In the genomic region with DNA sequence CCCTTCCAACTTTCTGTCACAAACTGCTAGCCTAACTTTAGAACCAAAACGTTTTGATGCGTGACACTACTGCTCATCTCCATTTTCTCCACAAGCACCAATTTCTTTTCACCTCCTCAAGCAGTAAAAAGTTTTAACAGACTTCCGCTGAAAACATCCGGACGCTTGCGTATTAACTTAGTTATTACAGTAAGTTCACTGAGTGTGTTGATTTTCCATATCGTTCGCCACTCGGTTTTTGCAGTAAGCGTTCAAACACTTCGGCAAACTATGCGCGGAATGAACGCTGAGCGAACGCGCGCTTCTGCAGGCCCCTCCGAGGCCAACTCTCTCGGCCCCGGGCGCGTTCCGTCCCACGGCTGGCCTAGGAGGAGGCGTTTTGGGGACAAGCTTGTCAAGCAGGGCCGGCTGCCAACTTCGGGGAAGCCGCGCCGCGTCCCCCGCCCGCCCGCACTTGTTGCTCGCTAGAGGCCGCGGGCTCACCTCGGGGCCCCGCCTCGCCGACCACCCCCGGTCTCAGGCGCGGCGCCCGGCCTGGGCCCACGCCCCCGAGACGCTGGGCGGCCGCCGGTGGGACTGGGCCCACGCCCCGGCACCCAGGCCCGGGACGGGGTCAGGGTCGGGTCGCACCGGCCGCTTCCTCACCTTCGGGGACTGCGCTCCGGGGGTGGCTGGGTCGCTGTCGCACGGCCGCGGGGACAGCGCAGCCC, we compare ENCODE assay signal across 1 cellular context.
TF ChIP-seq lines count a peak whose summit lies in the region.

No MANE protein-coding gene starts in this region.

TF ChIP-seq in HepG2, 621 proteins besides CTCF, POLR2A, EP300 and RAD21 (continued from another document and continues in another):
- TF ChIP-seq, protein P1, sequence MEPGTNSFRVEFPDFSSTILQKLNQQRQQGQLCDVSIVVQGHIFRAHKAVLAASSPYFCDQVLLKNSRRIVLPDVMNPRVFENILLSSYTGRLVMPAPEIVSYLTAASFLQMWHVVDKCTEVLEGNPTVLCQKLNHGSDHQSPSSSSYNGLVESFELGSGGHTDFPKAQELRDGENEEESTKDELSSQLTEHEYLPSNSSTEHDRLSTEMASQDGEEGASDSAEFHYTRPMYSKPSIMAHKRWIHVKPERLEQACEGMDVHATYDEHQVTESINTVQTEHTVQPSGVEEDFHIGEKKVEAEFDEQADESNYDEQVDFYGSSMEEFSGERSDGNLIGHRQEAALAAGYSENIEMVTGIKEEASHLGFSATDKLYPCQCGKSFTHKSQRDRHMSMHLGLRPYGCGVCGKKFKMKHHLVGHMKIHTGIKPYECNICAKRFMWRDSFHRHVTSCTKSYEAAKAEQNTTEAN (CRISPR knock-in tag; conservative IDR thresholded peaks at IDR 0.05): no peak
- TF ChIP-seq POGZ (CRISPR knock-in tag; IDR thresholded peaks at IDR 0.05) (peak; percentile 32; the same call in 1 of the 2 replicates), FIP1L1 (IDR thresholded peaks at IDR 0.05; ENCODE audit: borderline replicate concordance, insufficient read depth, low read depth, low read length) (no peak), RCOR2 (CRISPR knock-in tag; IDR thresholded peaks at IDR 0.05) (no peak), ZNF460 (CRISPR knock-in tag; IDR thresholded peaks at IDR 0.05; ENCODE audit: borderline replicate concordance) (no peak), U2AF2 (IDR thresholded peaks at IDR 0.05; ENCODE audit: low read depth, low read length) (no peak), MEF2D (CRISPR knock-in tag; IDR thresholded peaks at IDR 0.05) (no peak), IKZF4 (CRISPR knock-in tag; IDR thresholded peaks at IDR 0.05; ENCODE audit: borderline replicate concordance, low read depth, not compliant biosample characterization) (no peak), ZNF615 (CRISPR knock-in tag; IDR thresholded peaks at IDR 0.05; ENCODE audit: borderline replicate concordance) (no peak), JUND (CRISPR knock-in tag; IDR thresholded peaks at IDR 0.05) (no peak), SRF (IDR thresholded peaks at IDR 0.05; ENCODE audit: low read depth, low read length) (no peak), FOXO1 (CRISPR knock-in tag; IDR thresholded peaks at IDR 0.05) (no peak), ZNF317 (CRISPR knock-in tag; IDR thresholded peaks at IDR 0.05) (0 out of 2 replicates have a peak, but pooled peaks have one; percentile 43), ZFP36L2 (CRISPR knock-in tag; IDR thresholded peaks at IDR 0.05) (no peak), ZBTB1 (CRISPR knock-in tag; IDR thresholded peaks at IDR 0.05; ENCODE audit: borderline replicate concordance) (no peak), ASH2L (IDR thresholded peaks at IDR 0.05; ENCODE audit: insufficient read length, low read depth, low read length) (peak; percentile 53), HCFC1 (IDR thresholded peaks at IDR 0.05; ENCODE audit: low read depth, low read length) (no peak), ZNF549 (CRISPR knock-in tag; IDR thresholded peaks at IDR 0.05) (no peak), NCOA1 (CRISPR knock-in tag; IDR thresholded peaks at IDR 0.05) (no peak), NCOA2 (CRISPR knock-in tag; IDR thresholded peaks at IDR 0.05) (no peak), TP53 (CRISPR knock-in tag; conservative IDR thresholded peaks at IDR 0.05) (no peak), ZFP62 (CRISPR knock-in tag; IDR thresholded peaks at IDR 0.05) (no peak)
- TF ChIP-seq, protein P2, sequence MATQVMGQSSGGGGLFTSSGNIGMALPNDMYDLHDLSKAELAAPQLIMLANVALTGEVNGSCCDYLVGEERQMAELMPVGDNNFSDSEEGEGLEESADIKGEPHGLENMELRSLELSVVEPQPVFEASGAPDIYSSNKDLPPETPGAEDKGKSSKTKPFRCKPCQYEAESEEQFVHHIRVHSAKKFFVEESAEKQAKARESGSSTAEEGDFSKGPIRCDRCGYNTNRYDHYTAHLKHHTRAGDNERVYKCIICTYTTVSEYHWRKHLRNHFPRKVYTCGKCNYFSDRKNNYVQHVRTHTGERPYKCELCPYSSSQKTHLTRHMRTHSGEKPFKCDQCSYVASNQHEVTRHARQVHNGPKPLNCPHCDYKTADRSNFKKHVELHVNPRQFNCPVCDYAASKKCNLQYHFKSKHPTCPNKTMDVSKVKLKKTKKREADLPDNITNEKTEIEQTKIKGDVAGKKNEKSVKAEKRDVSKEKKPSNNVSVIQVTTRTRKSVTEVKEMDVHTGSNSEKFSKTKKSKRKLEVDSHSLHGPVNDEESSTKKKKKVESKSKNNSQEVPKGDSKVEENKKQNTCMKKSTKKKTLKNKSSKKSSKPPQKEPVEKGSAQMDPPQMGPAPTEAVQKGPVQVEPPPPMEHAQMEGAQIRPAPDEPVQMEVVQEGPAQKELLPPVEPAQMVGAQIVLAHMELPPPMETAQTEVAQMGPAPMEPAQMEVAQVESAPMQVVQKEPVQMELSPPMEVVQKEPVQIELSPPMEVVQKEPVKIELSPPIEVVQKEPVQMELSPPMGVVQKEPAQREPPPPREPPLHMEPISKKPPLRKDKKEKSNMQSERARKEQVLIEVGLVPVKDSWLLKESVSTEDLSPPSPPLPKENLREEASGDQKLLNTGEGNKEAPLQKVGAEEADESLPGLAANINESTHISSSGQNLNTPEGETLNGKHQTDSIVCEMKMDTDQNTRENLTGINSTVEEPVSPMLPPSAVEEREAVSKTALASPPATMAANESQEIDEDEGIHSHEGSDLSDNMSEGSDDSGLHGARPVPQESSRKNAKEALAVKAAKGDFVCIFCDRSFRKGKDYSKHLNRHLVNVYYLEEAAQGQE (IDR thresholded peaks at IDR 0.05; ENCODE audit: borderline replicate concordance in 1 of 2, low read depth in 1 of 2, low read length in 2 of 2): no peak
- TF ChIP-seq, protein P3, sequence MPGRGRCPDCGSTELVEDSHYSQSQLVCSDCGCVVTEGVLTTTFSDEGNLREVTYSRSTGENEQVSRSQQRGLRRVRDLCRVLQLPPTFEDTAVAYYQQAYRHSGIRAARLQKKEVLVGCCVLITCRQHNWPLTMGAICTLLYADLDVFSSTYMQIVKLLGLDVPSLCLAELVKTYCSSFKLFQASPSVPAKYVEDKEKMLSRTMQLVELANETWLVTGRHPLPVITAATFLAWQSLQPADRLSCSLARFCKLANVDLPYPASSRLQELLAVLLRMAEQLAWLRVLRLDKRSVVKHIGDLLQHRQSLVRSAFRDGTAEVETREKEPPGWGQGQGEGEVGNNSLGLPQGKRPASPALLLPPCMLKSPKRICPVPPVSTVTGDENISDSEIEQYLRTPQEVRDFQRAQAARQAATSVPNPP (CRISPR knock-in tag; IDR thresholded peaks at IDR 0.05): no peak
- TF ChIP-seq, protein P4, sequence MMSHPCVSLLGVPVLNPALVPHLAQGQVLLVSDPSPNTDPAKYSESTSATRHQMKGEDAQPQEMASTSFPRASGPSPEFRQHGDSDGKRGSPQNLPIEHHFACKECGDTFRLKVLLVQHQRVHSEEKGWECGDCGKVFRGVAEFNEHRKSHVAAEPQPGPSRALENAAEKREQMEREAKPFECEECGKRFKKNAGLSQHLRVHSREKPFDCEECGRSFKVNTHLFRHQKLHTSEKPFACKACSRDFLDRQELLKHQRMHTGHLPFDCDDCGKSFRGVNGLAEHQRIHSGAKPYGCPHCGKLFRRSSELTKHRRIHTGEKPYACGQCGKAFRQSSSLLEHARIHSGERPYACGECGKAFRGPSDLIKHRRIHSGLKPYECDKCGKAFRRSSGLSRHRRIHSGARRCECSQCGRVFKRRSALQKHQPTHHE (CRISPR knock-in tag; IDR thresholded peaks at IDR 0.05; ENCODE audit: borderline replicate concordance): no peak
- TF ChIP-seq, protein P5, sequence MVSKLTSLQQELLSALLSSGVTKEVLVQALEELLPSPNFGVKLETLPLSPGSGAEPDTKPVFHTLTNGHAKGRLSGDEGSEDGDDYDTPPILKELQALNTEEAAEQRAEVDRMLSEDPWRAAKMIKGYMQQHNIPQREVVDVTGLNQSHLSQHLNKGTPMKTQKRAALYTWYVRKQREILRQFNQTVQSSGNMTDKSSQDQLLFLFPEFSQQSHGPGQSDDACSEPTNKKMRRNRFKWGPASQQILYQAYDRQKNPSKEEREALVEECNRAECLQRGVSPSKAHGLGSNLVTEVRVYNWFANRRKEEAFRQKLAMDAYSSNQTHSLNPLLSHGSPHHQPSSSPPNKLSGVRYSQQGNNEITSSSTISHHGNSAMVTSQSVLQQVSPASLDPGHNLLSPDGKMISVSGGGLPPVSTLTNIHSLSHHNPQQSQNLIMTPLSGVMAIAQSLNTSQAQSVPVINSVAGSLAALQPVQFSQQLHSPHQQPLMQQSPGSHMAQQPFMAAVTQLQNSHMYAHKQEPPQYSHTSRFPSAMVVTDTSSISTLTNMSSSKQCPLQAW (CRISPR knock-in tag; IDR thresholded peaks at IDR 0.05): 0 out of 2 replicates have a peak, but pooled peaks have one; percentile 12
- TF ChIP-seq, protein P6, sequence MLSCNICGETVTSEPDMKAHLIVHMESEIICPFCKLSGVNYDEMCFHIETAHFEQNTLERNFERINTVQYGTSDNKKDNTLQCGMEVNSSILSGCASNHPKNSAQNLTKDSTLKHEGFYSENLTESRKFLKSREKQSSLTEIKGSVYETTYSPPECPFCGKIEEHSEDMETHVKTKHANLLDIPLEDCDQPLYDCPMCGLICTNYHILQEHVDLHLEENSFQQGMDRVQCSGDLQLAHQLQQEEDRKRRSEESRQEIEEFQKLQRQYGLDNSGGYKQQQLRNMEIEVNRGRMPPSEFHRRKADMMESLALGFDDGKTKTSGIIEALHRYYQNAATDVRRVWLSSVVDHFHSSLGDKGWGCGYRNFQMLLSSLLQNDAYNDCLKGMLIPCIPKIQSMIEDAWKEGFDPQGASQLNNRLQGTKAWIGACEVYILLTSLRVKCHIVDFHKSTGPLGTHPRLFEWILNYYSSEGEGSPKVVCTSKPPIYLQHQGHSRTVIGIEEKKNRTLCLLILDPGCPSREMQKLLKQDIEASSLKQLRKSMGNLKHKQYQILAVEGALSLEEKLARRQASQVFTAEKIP (CRISPR knock-in tag; IDR thresholded peaks at IDR 0.05; ENCODE audit: borderline replicate concordance): no peak
- TF ChIP-seq, protein P7, sequence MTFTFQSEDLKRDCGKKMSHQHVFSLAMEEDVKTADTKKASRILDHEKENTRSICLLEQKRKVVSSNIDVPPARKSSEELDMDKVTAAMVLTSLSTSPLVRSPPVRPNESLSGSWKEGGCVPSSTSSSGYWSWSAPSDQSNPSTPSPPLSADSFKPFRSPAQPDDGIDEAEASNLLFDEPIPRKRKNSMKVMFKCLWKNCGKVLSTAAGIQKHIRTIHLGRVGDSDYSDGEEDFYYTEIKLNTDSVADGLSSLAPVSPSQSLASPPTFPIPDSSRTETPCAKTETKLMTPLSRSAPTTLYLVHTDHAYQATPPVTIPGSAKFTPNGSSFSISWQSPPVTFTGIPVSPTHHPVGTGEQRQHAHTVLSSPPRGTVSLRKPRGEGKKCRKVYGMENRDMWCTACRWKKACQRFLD (CRISPR knock-in tag; IDR thresholded peaks at IDR 0.05; ENCODE audit: borderline replicate concordance): no peak
- TF ChIP-seq, protein P8, sequence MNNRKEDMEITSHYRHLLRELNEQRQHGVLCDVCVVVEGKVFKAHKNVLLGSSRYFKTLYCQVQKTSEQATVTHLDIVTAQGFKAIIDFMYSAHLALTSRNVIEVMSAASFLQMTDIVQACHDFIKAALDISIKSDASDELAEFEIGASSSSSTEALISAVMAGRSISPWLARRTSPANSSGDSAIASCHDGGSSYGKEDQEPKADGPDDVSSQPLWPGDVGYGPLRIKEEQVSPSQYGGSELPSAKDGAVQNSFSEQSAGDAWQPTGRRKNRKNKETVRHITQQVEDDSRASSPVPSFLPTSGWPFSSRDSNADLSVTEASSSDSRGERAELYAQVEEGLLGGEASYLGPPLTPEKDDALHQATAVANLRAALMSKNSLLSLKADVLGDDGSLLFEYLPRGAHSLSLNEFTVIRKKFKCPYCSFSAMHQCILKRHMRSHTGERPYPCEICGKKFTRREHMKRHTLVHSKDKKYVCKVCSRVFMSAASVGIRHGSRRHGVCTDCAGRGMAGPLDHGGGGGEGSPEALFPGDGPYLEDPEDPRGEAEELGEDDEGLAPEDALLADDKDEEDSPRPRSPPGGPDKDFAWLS (CRISPR knock-in tag; IDR thresholded peaks at IDR 0.05; ENCODE audit: borderline replicate concordance): no peak
- TF ChIP-seq, protein P9, sequence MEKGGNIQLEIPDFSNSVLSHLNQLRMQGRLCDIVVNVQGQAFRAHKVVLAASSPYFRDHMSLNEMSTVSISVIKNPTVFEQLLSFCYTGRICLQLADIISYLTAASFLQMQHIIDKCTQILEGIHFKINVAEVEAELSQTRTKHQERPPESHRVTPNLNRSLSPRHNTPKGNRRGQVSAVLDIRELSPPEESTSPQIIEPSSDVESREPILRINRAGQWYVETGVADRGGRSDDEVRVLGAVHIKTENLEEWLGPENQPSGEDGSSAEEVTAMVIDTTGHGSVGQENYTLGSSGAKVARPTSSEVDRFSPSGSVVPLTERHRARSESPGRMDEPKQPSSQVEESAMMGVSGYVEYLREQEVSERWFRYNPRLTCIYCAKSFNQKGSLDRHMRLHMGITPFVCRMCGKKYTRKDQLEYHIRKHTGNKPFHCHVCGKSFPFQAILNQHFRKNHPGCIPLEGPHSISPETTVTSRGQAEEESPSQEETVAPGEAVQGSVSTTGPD (CRISPR knock-in tag; IDR thresholded peaks at IDR 0.05): no peak
- TF ChIP-seq, protein P10, sequence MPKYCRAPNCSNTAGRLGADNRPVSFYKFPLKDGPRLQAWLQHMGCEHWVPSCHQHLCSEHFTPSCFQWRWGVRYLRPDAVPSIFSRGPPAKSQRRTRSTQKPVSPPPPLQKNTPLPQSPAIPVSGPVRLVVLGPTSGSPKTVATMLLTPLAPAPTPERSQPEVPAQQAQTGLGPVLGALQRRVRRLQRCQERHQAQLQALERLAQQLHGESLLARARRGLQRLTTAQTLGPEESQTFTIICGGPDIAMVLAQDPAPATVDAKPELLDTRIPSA (CRISPR knock-in tag; IDR thresholded peaks at IDR 0.05; ENCODE audit: borderline replicate concordance): no peak
- TF ChIP-seq, protein P11, sequence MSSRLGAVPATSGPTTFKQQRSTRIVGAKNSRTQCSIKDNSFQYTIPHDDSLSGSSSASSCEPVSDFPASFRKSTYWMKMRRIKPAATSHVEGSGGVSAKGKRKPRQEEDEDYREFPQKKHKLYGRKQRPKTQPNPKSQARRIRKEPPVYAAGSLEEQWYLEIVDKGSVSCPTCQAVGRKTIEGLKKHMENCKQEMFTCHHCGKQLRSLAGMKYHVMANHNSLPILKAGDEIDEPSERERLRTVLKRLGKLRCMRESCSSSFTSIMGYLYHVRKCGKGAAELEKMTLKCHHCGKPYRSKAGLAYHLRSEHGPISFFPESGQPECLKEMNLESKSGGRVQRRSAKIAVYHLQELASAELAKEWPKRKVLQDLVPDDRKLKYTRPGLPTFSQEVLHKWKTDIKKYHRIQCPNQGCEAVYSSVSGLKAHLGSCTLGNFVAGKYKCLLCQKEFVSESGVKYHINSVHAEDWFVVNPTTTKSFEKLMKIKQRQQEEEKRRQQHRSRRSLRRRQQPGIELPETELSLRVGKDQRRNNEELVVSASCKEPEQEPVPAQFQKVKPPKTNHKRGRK (CRISPR knock-in tag; IDR thresholded peaks at IDR 0.05): no peak
